In genomic region chr11:78040691-78041379, GRCh38 we compare ENCODE assay signal across 12 cellular contexts. TPM values are rescaled to one million over a fixed set of nuclear protein-coding genes. Genes with fewer than 3 reads are reported as not detected.
A peak's percentile ranks its signal among the peaks of the same experiment; 100 is the strongest.
DNase-seq lines count a peak whose midpoint lies in the region; ATAC-seq, FAIRE-seq and TF ChIP-seq lines count a peak whose summit lies in the region.
"Had no signal": no experiment of that assay in that cellular context is flagged by ENCODE, and none has a peak within 500 bp of the region (broad histone marks: within the 10 kb centered on the region; RNA-seq: fewer than 3 reads in every experiment).

No MANE protein-coding gene starts in this region.

- no peaks in the 10 kb centered on the region for H3K27me3 ChIP-seq in DND-41 (ENCODE audit: insufficient read depth, low read length, poor library complexity)
- no peaks in the 10 kb centered on the region for H3K27me3 ChIP-seq in effector memory CD4-positive, alpha-beta T cell (replicated peaks; ENCODE audit: control insufficient read depth, insufficient read depth, low read length, poor library complexity, severe bottlenecking)

- no peak overlapping the region for H3K9ac ChIP-seq in DND-41 (ENCODE audit: low read depth, low read length)

- H3K36me3 Mint-ChIP-seq in central memory CD8-positive, alpha-beta T cell (ENCODE audit: insufficient read depth): peaks cover 3% of the 10 kb centered on the region
- H3K36me3 Mint-ChIP-seq in osteocyte (ENCODE audit: unreplicated experiment): no peaks in the 10 kb centered on the region
- H3K36me3 Mint-ChIP-seq: activated naive CD4-positive, alpha-beta T cell treated with anti-CD3 and anti-CD28 coated beads, Interleukin-2, amount 50 U/mL, for 72 hours had no signal

- H3K4me3 ChIP-seq in DND-41 (ENCODE audit: low read depth in 1 of 2, low read length in 2 of 2): no peak overlapping the region
- H3K4me3 ChIP-seq in effector memory CD4-positive, alpha-beta T cell (ENCODE audit: insufficient read depth, low read depth, low read length, poor library complexity, severe bottlenecking): no peak overlapping the region
- H3K4me3 ChIP-seq: prostate gland had no signal

- ATAC-seq in DND-41 (ENCODE audit: insufficient read depth, low read depth) (peak; percentile 40; the same call in 2 of the 3 replicates), HG03039 (IDR thresholded peaks at IDR 0.05; ENCODE audit: unreplicated experiment) (no peak), HG02885 (IDR thresholded peaks at IDR 0.05; ENCODE audit: poor library complexity, unreplicated experiment) (no peak)
- no peak for ATAC-seq in central memory CD8-positive, alpha-beta T cell (replicated peaks; ENCODE audit: extremely low read depth, poor library complexity, severe bottlenecking)

- peak; percentile 55 for FAIRE-seq in HTR-8/SVneo (lab: Jason Lieb, UNC)
- FAIRE-seq: islet of Langerhans, TTC549 had no signal

- H3K27ac ChIP-seq in DND-41 (ENCODE audit: low read length): no peak overlapping the region
- H3K27ac ChIP-seq in effector memory CD4-positive, alpha-beta T cell (ENCODE audit: insufficient read depth, low read length, poor library complexity, severe bottlenecking): no peak overlapping the region

- no peaks in the 10 kb centered on the region for H3K9me3 ChIP-seq in DND-41 (ENCODE audit: insufficient read depth, low read length, severe bottlenecking)
- no peaks in the 10 kb centered on the region for H3K9me3 ChIP-seq in effector memory CD4-positive, alpha-beta T cell (ENCODE audit: control insufficient read depth, low read length)
- H3K9me3 ChIP-seq: prostate gland had no signal

- H3K9me3 Mint-ChIP-seq in central memory CD8-positive, alpha-beta T cell: no peaks in the 10 kb centered on the region
- H3K9me3 Mint-ChIP-seq in osteocyte (ENCODE audit: unreplicated experiment): no peaks in the 10 kb centered on the region
- H3K9me3 Mint-ChIP-seq: activated naive CD4-positive, alpha-beta T cell treated with anti-CD3 and anti-CD28 coated beads, Interleukin-2, amount 50 U/mL, for 72 hours had no signal

- H3K4me3 Mint-ChIP-seq in central memory CD8-positive, alpha-beta T cell: peak overlapping the region; percentile 31
- H3K4me3 Mint-ChIP-seq in osteocyte (ENCODE audit: unreplicated experiment): peak overlapping the region; percentile 22

- peaks cover 14% of the 10 kb centered on the region for H3K4me1 Mint-ChIP-seq in central memory CD8-positive, alpha-beta T cell
- peaks cover 60% of the 10 kb centered on the region for H3K4me1 Mint-ChIP-seq in osteocyte (ENCODE audit: unreplicated experiment)

- no peak overlapping the region for H2AFZ ChIP-seq in DND-41 (ENCODE audit: low read depth, low read length)

- H3K27ac Mint-ChIP-seq in central memory CD8-positive, alpha-beta T cell (ENCODE audit: low read depth): peak overlapping the region; percentile 68
- H3K27ac Mint-ChIP-seq in osteocyte (ENCODE audit: unreplicated experiment): peak overlapping the region; percentile 100

- TF ChIP-seq CTCF in DND-41 (IDR thresholded peaks at IDR 0.05; ENCODE audit: borderline replicate concordance, extremely low read depth, low read length, poor library complexity, severe bottlenecking) (no peak), osteocyte (IDR thresholded peaks at IDR 0.05) (no peak)

- H3K4me1 ChIP-seq in DND-41 (ENCODE audit: insufficient read depth, low read length): peaks cover 15% of the 10 kb centered on the region
- no peaks in the 10 kb centered on the region for H3K4me1 ChIP-seq in effector memory CD4-positive, alpha-beta T cell (ENCODE audit: control insufficient read depth, insufficient read depth, low read length, poor library complexity, severe bottlenecking)
- H3K4me1 ChIP-seq: prostate gland had no signal

- H3K4me2 ChIP-seq in DND-41 (ENCODE audit: insufficient read depth, low read length): no peak overlapping the region

- H3K36me3 ChIP-seq in DND-41 (ENCODE audit: insufficient read depth, low read length): no peaks in the 10 kb centered on the region
- H3K36me3 ChIP-seq in effector memory CD4-positive, alpha-beta T cell (ENCODE audit: control insufficient read depth, insufficient read depth, low read length): no peaks in the 10 kb centered on the region
- H3K36me3 ChIP-seq: prostate gland had no signal

- H3K27me3 Mint-ChIP-seq in central memory CD8-positive, alpha-beta T cell: no peaks in the 10 kb centered on the region
- no peaks in the 10 kb centered on the region for H3K27me3 Mint-ChIP-seq in osteocyte (ENCODE audit: unreplicated experiment)

- H3K79me2 ChIP-seq in DND-41 (ENCODE audit: insufficient read depth, low read length): no peaks in the 10 kb centered on the region

- DNase-seq in DND-41 (peak; percentile 22), HTR-8/SVneo (ENCODE audit: insufficient read length, low spot score) (peak; percentile 55), osteocyte (ENCODE audit: extremely low spot score, unreplicated experiment) (no peak), DMS79 treated with DMSO at 0.1 percent for 48 hours (lab: John Stamatoyannopoulos, UW) (no peak)
- DNase-seq in central memory CD8-positive, alpha-beta T cell (ENCODE audit: low spot score in 2 of 2): no peak
- DNase-seq in effector memory CD4-positive, alpha-beta T cell: no peak

- no peaks in the 10 kb centered on the region for H4K20me1 ChIP-seq in DND-41 (ENCODE audit: insufficient read depth, low read length)

RNA-seq across cellular contexts. Expression of gene KCTD14, which starts 17.8 kb away (rescaled TPM):
- total RNA-seq in osteocyte: 0.73 and 1.0 TPM in 2 replicates

RNA-seq across cellular contexts. Expression of gene THRSP, which starts 22.8 kb away (rescaled TPM):
- not detected in 2 replicates for total RNA-seq in osteocyte
- total RNA-seq: activated naive CD4-positive, alpha-beta T cell treated with anti-CD3 and anti-CD28 coated beads, Interleukin-2, amount 50 U/mL, for 72 hours; prostate gland had no signal

RNA-seq across cellular contexts. Expression of gene NDUFC2, which starts 38.8 kb away (rescaled TPM):
- total RNA-seq in osteocyte: 182 and 199 TPM in 2 replicates

RNA-seq across cellular contexts. Expression of gene INTS4, which starts 46.4 kb away (rescaled TPM):
- 37.9 and 41.6 TPM in 2 replicates for total RNA-seq in osteocyte

Comparison
In these comparisons a context has a peak if more than half of its experiments do, and no peak if none do; other contexts are left out.
1. DNase-seq: peak in DND-41 (single experiment) and HTR-8/SVneo (single experiment); none in central memory CD8-positive, alpha-beta T cell (0 of 2), osteocyte (single experiment), effector memory CD4-positive, alpha-beta T cell (0 of 3) and DMS79 treated with DMSO at 0.1 percent for 48 hours (single experiment).